In the genomic region with DNA sequence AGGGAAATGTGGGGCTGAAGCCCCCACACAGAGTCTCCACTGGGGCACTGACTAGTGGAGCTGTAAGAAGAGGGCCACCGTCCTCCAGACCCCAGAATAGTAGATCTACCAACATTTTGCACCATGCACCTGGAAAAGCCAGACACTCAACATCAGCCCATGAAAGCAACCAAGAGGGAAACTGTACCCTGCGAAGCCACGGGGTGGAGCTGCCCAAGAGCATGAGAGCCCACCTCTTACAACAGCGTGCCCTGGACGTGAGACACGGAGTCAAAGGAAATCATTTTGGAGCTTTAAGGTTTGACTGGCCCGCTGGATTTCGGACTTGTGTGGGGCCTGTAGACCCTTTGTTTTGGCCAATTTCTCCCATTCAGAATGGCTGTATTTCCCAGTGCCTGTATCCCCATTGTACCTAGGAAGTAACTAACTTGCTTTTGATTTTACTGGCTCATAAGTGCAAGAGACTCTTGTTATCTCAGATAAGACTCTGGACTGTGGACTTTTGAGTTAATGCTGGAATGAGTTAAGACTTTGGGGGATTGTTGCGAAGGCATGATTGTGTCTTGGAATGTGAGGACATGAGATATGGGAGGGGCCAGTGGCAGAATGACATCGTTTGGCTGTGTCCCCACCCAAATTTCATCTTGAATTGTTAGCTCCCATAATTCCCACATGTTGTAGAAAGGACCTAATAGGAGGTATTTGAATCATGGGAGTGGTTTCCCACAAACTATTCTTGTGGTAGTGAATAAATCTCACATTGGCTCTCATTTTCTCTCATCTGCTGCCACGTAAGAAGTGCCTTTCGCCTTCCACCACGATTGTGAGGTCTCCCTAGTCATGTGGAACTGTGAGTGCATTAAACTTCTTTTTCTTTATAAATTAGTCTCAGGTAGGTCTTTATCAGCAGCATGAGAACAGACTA, we compare ENCODE assay signal across 22 cellular contexts.
DNase-seq lines count a peak whose midpoint lies in the region; ATAC-seq, FAIRE-seq and TF ChIP-seq lines count a peak whose summit lies in the region.
"Had no signal": no experiment of that assay in that cellular context is flagged by ENCODE, and none has a peak within 500 bp of the region (broad histone marks: within the 10 kb centered on the region; RNA-seq: fewer than 3 reads in every experiment).

No MANE protein-coding gene starts in this region.

- peaks cover 15% of the 10 kb centered on the region; the same call in 1 of the 2 replicates for H3K4me1 ChIP-seq in Caco-2
- no peaks in the 10 kb centered on the region for H3K4me1 ChIP-seq in astrocyte (ENCODE audit: insufficient read depth, low read length)
- H3K4me1 ChIP-seq in mammary epithelial cell (ENCODE audit: insufficient read depth, low read length), result no peaks in the 10 kb centered on the region
- H3K4me1 ChIP-seq: breast epithelium had no signal

- 98% methylated on average over 13 of the region's 13 CpGs for WGBS in mammary epithelial cell (ENCODE audit: low coverage, missing lambda C conversion rate)

- no TSS peak for BruUV-seq in Caco-2 (replicated peaks; lab: Mats Ljungman, UMichigan)
- no TSS peak for BruUV-seq in mammary epithelial cell (replicated peaks; lab: Mats Ljungman, UMichigan)

- peak overlapping the region; percentile 21 for H3K4me3 Mint-ChIP-seq in activated CD4-positive, alpha-beta T cell treated with anti-CD3 and anti-CD28 coated beads, Interleukin-2, amount 10 ng/mL, durations not matched to agents 24 days and 14 days
- H3K4me3 Mint-ChIP-seq in Caco-2 (ENCODE audit: unreplicated experiment) (no peak overlapping the region), astrocyte (ENCODE audit: unreplicated experiment) (no peak overlapping the region)
- H3K4me3 Mint-ChIP-seq in naive thymus-derived CD8-positive, alpha-beta T cell, result peak overlapping the region in 2 of 10 donors; percentile 11 to 21

- H3K36me3 ChIP-seq in Caco-2 (ENCODE audit: control insufficient read depth, insufficient read depth, low read length), result peaks cover 2% of the 10 kb centered on the region; the same call in 1 of the 2 replicates
- peaks cover 4% of the 10 kb centered on the region for H3K36me3 ChIP-seq in astrocyte (ENCODE audit: insufficient read depth, low read length)
- no peaks in the 10 kb centered on the region for H3K36me3 ChIP-seq in mammary epithelial cell (ENCODE audit: insufficient read depth, low read length)
- H3K36me3 ChIP-seq: breast epithelium had no signal

- H2AFZ ChIP-seq in astrocyte (ENCODE audit: low read depth, low read length), result no peak overlapping the region
- H2AFZ ChIP-seq in mammary epithelial cell (ENCODE audit: low read depth, low read length), result no peak overlapping the region
- H2AFZ ChIP-seq: GM23248 had no signal

- peak overlapping the region; percentile 66 for H3K27ac Mint-ChIP-seq in activated CD4-positive, alpha-beta T cell treated with anti-CD3 and anti-CD28 coated beads, Interleukin-2, amount 10 ng/mL, durations not matched to agents 24 days and 14 days
- H3K27ac Mint-ChIP-seq in Caco-2 (ENCODE audit: unreplicated experiment), result peak overlapping the region; percentile 66
- no peak overlapping the region for H3K27ac Mint-ChIP-seq in astrocyte (ENCODE audit: unreplicated experiment)
- H3K27ac Mint-ChIP-seq in naive thymus-derived CD8-positive, alpha-beta T cell, result peak overlapping the region; percentile 37 to 93 (median 78)

- in situ Hi-C loops in mammary epithelial cell (cut with MboI; ENCODE audit: low sequenced_read_pairs in 2 of 2), result no loop called here

- no peak overlapping the region for H3K27ac ChIP-seq in astrocyte (ENCODE audit: low read depth, low read length)
- no peak overlapping the region for H3K27ac ChIP-seq in mammary epithelial cell (ENCODE audit: insufficient read depth, low read depth, low read length)
- H3K27ac ChIP-seq: breast epithelium, coronary artery, GM23248, heart right ventricle, SK-N-MC had no signal

- H3K9ac ChIP-seq in astrocyte (ENCODE audit: low read length), result no peak overlapping the region
- no peak overlapping the region for H3K9ac ChIP-seq in mammary epithelial cell (ENCODE audit: insufficient read depth, low read length)
- H3K9ac ChIP-seq: BLaER1 treated with 17β-estradiol and CSF1 and Interleukin-3, amounts not matched to agents 10 nM and 100 nM; GM23248 had no signal

- no peaks in the 10 kb centered on the region for H3K27me3 ChIP-seq in Caco-2 (replicated peaks; ENCODE audit: control insufficient read depth, insufficient read depth, low read length)
- H3K27me3 ChIP-seq in astrocyte (ENCODE audit: insufficient read depth, low read length), result no peaks in the 10 kb centered on the region
- no peaks in the 10 kb centered on the region for H3K27me3 ChIP-seq in mammary epithelial cell (ENCODE audit: insufficient read depth, low read length)
- H3K27me3 ChIP-seq: BLaER1 treated with 17β-estradiol and CSF1 and Interleukin-3, amounts not matched to agents 10 nM and 100 nM; breast epithelium; heart right ventricle; spleen had no signal

- H3K36me3 Mint-ChIP-seq in activated CD4-positive, alpha-beta T cell treated with anti-CD3 and anti-CD28 coated beads, Interleukin-2, amount 10 ng/mL, durations not matched to agents 24 days and 14 days (ENCODE audit: low read depth), result peaks cover 80% of the 10 kb centered on the region
- H3K36me3 Mint-ChIP-seq in Caco-2 (ENCODE audit: insufficient read depth, unreplicated experiment) (peaks cover 28% of the 10 kb centered on the region), astrocyte (ENCODE audit: low read depth, unreplicated experiment) (peaks cover 38% of the 10 kb centered on the region)
- peaks cover 20 to 50% (median 37%) of the 10 kb centered on the region in 3 donors for H3K36me3 Mint-ChIP-seq in naive thymus-derived CD8-positive, alpha-beta T cell

- peaks cover 14% of the 10 kb centered on the region for H4K20me1 ChIP-seq in astrocyte (ENCODE audit: insufficient read depth, low read length)
- H4K20me1 ChIP-seq in mammary epithelial cell (ENCODE audit: insufficient read depth, low read length), result no peaks in the 10 kb centered on the region

- no peak for FAIRE-seq in astrocyte (lab: Jason Lieb, UNC)
- FAIRE-seq: A204.1, endothelial cell of umbilical vein had no signal

- H3K9me3 Mint-ChIP-seq in activated CD4-positive, alpha-beta T cell treated with anti-CD3 and anti-CD28 coated beads, Interleukin-2, amount 10 ng/mL, durations not matched to agents 24 days and 14 days, result peaks cover 27% of the 10 kb centered on the region
- H3K9me3 Mint-ChIP-seq in Caco-2 (ENCODE audit: unreplicated experiment) (peaks cover 20% of the 10 kb centered on the region), astrocyte (ENCODE audit: unreplicated experiment) (peaks cover 9% of the 10 kb centered on the region)
- H3K9me3 Mint-ChIP-seq in naive thymus-derived CD8-positive, alpha-beta T cell, result peaks cover 8 to 40% (median 20%) of the 10 kb centered on the region in 9 donors

- no peak for ATAC-seq in naive thymus-derived CD8-positive, alpha-beta T cell
- ATAC-seq: left ventricle myocardium superior had no signal

- intact Hi-C loops in activated CD4-positive, alpha-beta T cell treated with anti-CD3 and anti-CD28 coated beads, Interleukin-2, amount 10 ng/mL, durations not matched to agents 24 days and 14 days (cut with micrococcal nuclease), result no loop called here
- intact Hi-C loops in Caco-2 (cut with micrococcal nuclease; ENCODE audit: unreplicated experiment) (no loop called here), mammary epithelial cell (cut with micrococcal nuclease) (no loop called here)

- CTCF ChIA-PET in Caco-2 (lab: Charles Lee) (no interaction called here), mammary epithelial cell (lab: Charles Lee; ENCODE audit: low non-redundant PET) (no interaction called here)

- H3K9me3 ChIP-seq in Caco-2 (peaks cover 16% of the 10 kb centered on the region), astrocyte (ENCODE audit: insufficient read depth, low read depth, low read length) (no peaks in the 10 kb centered on the region), mammary epithelial cell (replicated peaks; ENCODE audit: insufficient read depth, low read length) (peaks cover 7% of the 10 kb centered on the region)

- H3K4me3 ChIP-seq in Caco-2 (ENCODE audit: low read depth, low read length) (no peak overlapping the region), astrocyte (ENCODE audit: insufficient read depth, low read depth, low read length) (no peak overlapping the region), mammary epithelial cell (replicated peaks in 1 of 3; ENCODE audit: insufficient read depth in 1 of 3, low read depth in 2 of 3, low read length in 3 of 3) (no peak overlapping the region)
- H3K4me3 ChIP-seq: breast epithelium, coronary artery, GM23248, heart right ventricle, SK-N-MC, spleen had no signal

- dilution Hi-C loops in mammary epithelial cell (cut with HindIII; ENCODE audit: low sequenced_read_pairs), result no loop called here

- POLR2A ChIA-PET in Caco-2 (lab: Charles Lee), result no interaction called here
- POLR2A ChIA-PET in naive thymus-derived CD8-positive, alpha-beta T cell (lab: Charles Lee), result interaction anchor here (0.6 to 1.0 kb wide), 3 partner anchors 21 to 492 kb away, joined by 3 to 6 read pairs (median 3); no protein-coding TSS in a partner anchor

- no peak for DNase-seq in activated CD4-positive, alpha-beta T cell treated with anti-CD3 and anti-CD28 coated beads, Interleukin-2, amount 10 ng/mL, durations not matched to agents 24 days and 14 days
- no peak for DNase-seq in activated CD4-positive, alpha-beta T cell treated with anti-CD3 and anti-CD28 coated beads, Interleukin-2, amount 50 U/mL, for 4 hours
- peak in 1 of 2 experiments; percentile 5 for DNase-seq in Caco-2
- peak; percentile 22 for DNase-seq in astrocyte (ENCODE audit: low read depth)
- no peak for DNase-seq in naive thymus-derived CD8-positive, alpha-beta T cell
- DNase-seq in ureter (ENCODE audit: low spot score), result no peak
- no peak for DNase-seq in mammary epithelial cell
- no peak for DNase-seq in cortex of kidney (lab: John Stamatoyannopoulos, UW)
- DNase-seq: activated CD4-positive, CD25-positive, alpha-beta regulatory T cell; GM23248; heart right ventricle; left ventricle myocardium superior; NCI-H146; NCI-H524; spleen; substantia nigra had no signal

- peaks cover 54% of the 10 kb centered on the region for H3K4me1 Mint-ChIP-seq in activated CD4-positive, alpha-beta T cell treated with anti-CD3 and anti-CD28 coated beads, Interleukin-2, amount 10 ng/mL, durations not matched to agents 24 days and 14 days
- H3K4me1 Mint-ChIP-seq in Caco-2 (ENCODE audit: low read depth, unreplicated experiment) (no peaks in the 10 kb centered on the region), astrocyte (ENCODE audit: low read depth, unreplicated experiment) (peaks cover 3% of the 10 kb centered on the region)
- H3K4me1 Mint-ChIP-seq in naive thymus-derived CD8-positive, alpha-beta T cell, result peaks cover 29 to 78% (median 56%) of the 10 kb centered on the region in 4 donors

- H3K27me3 Mint-ChIP-seq in activated CD4-positive, alpha-beta T cell treated with anti-CD3 and anti-CD28 coated beads, Interleukin-2, amount 10 ng/mL, durations not matched to agents 24 days and 14 days, result no peaks in the 10 kb centered on the region
- H3K27me3 Mint-ChIP-seq in Caco-2 (ENCODE audit: insufficient read depth, unreplicated experiment), result no peaks in the 10 kb centered on the region
- no peaks in the 10 kb centered on the region for H3K27me3 Mint-ChIP-seq in astrocyte (ENCODE audit: low read depth, unreplicated experiment)
- no peaks in the 10 kb centered on the region for H3K27me3 Mint-ChIP-seq in naive thymus-derived CD8-positive, alpha-beta T cell

- H3K4me2 ChIP-seq in astrocyte (ENCODE audit: low read length) (no peak overlapping the region), mammary epithelial cell (ENCODE audit: insufficient read depth, low read depth, low read length) (no peak overlapping the region)

- no peak for TF ChIP-seq CTCF in Caco-2 (IDR thresholded peaks at IDR 0.05; ENCODE audit: insufficient read depth in 1 of 2, low read depth in 1 of 2, low read length in 1 of 2, severe bottlenecking in 1 of 2, unreplicated experiment in 1 of 2)
- TF ChIP-seq CTCF in astrocyte (IDR thresholded peaks at IDR 0.05; ENCODE audit: insufficient read depth, low read depth, low read length), result no peak
- no peak for TF ChIP-seq CTCF in mammary epithelial cell (conservative IDR thresholded peaks at IDR 0.05 in 1 of 2, IDR thresholded peaks at IDR 0.05 in 1 of 2; ENCODE audit: extremely low read depth in 1 of 2, insufficient read depth in 1 of 2, low read depth in 1 of 2, low read length in 2 of 2)

- H3K79me2 ChIP-seq in astrocyte (ENCODE audit: insufficient read depth, low read length) (peaks cover 50% of the 10 kb centered on the region), mammary epithelial cell (ENCODE audit: insufficient read depth, low read length) (no peaks in the 10 kb centered on the region)
